8 cellular contexts compared by ENCODE assay signal in the genomic region with DNA sequence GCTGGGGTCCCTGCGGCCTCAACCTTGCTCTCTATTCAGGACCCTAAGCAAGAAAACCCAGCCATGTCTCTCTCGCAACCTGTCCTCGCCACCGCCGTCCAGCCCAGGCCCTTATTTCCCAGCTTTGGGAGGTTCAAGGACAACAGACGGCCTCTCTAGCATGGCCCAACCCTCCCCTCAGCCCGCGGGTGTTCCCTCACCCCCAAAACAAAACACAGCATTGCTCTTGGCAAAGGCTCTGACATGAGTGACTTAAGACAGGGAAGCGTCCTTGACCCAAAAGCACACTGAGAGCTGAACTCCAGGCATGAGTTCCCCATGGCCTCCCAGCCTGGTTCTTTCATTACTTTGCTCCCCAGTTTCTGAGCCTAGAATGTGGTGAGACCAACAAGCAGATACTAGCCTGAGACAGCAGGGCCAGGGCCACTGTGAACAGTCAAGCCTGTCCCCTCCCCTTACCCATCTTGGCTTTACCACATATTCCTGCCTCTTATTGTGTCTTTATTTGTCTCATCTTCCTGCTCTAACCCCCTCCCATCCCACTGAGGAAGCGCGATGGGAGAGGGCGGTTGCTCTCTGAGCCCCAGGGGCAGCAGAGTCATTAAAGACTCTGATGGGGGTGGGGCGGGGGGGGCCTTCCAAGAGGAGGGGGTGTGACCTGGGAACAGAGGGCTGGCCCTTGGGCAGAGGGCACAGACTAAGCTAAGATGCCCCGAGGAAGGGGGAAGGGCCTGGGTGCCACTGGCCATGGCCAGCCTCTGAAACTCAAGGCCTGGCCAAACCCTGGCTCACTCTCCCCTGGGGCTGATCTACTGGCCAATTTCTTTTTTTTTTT. TPM values are rescaled to one million over a fixed set of nuclear protein-coding genes. Genes with fewer than 3 reads are reported as not detected.
DNase-seq lines count a peak whose midpoint lies in the region; ATAC-seq and TF ChIP-seq lines count a peak whose summit lies in the region.

No MANE protein-coding gene starts in this region.

- CTCF ChIA-PET in mammary epithelial cell (lab: Charles Lee; ENCODE audit: low non-redundant PET): interaction anchor here (0.6 to 0.7 kb wide), 2 partner anchors 94 to 102 kb away, joined by 3 to 7 read pairs; no protein-coding TSS in a partner anchor

- dilution Hi-C loops in mammary epithelial cell (cut with HindIII; ENCODE audit: low sequenced_read_pairs): no loop called here

- H4K20me1 ChIP-seq in mammary epithelial cell (ENCODE audit: insufficient read depth, low read length): no peaks in the 10 kb centered on the region

- H3K4me2 ChIP-seq in mammary epithelial cell (ENCODE audit: insufficient read depth, low read depth, low read length): peak overlapping the region; percentile 56

- 45% methylated on average over 12 of the region's 14 CpGs for WGBS in mammary epithelial cell (ENCODE audit: low coverage, missing lambda C conversion rate)

- no peak for TF ChIP-seq CTCF in mammary epithelial cell (conservative IDR thresholded peaks at IDR 0.05 in 1 of 2, IDR thresholded peaks at IDR 0.05 in 1 of 2; ENCODE audit: extremely low read depth in 1 of 2, insufficient read depth in 1 of 2, low read depth in 1 of 2, low read length in 2 of 2)

- H3K27me3 ChIP-seq in mammary epithelial cell (ENCODE audit: insufficient read depth, low read length) (no peaks in the 10 kb centered on the region), muscle layer of duodenum (ENCODE audit: low read depth, low read length) (no peaks in the 10 kb centered on the region)

- peaks cover 8% of the 10 kb centered on the region for H3K36me3 ChIP-seq in mammary epithelial cell (ENCODE audit: insufficient read depth, low read length)
- peaks cover 0 to 7% of the 10 kb centered on the region in 2 donors for H3K36me3 ChIP-seq in muscle layer of duodenum (ENCODE audit: control insufficient read depth in 1 of 2, insufficient read depth in 2 of 2, low read length in 2 of 2)

- H2AFZ ChIP-seq in mammary epithelial cell (ENCODE audit: low read depth, low read length): no peak overlapping the region

- no peak overlapping the region for H3K9ac ChIP-seq in mammary epithelial cell (ENCODE audit: insufficient read depth, low read length)

- H3K4me1 ChIP-seq in mammary epithelial cell (ENCODE audit: insufficient read depth, low read length) (peaks cover 73% of the 10 kb centered on the region), muscle layer of duodenum (ENCODE audit: control insufficient read depth in 1 of 2, insufficient read depth in 2 of 2, low read length in 2 of 2) (peaks cover 34 to 79% of the 10 kb centered on the region in 2 donors)

- in situ Hi-C loops in mammary epithelial cell (cut with MboI; ENCODE audit: low sequenced_read_pairs in 2 of 2): loop anchor here in 1 of 2 donors (25.0 kb wide), 1 partner anchor 138 kb away; the partner anchor contains the start of gene RAI1

- ATAC-seq in GM19328 (IDR thresholded peaks at IDR 0.05; ENCODE audit: unreplicated experiment) (no peak), GM21786 (IDR thresholded peaks at IDR 0.05; ENCODE audit: unreplicated experiment) (no peak), GM19351 (IDR thresholded peaks at IDR 0.05; ENCODE audit: unreplicated experiment) (no peak)

- no peak overlapping the region for H3K4me3 ChIP-seq in mammary epithelial cell (replicated peaks in 1 of 3; ENCODE audit: insufficient read depth in 1 of 3, low read depth in 2 of 3, low read length in 3 of 3)
- no peak overlapping the region for H3K4me3 ChIP-seq in muscle layer of duodenum (ENCODE audit: low read depth in 1 of 2, low read length in 2 of 2)

- peak; percentile 15 for DNase-seq in AG08396 (ENCODE audit: low spot score)
- DNase-seq in LHCN-M2 (ENCODE audit: low read depth): peak; percentile 42
- no peak for DNase-seq in mammary epithelial cell
- no peak for DNase-seq in NCI-H187 (lab: John Stamatoyannopoulos, UW)

- peaks cover 93% of the 10 kb centered on the region for H3K79me2 ChIP-seq in mammary epithelial cell (ENCODE audit: insufficient read depth, low read length)

- H3K27ac ChIP-seq in mammary epithelial cell (ENCODE audit: insufficient read depth, low read depth, low read length) (peak overlapping the region; percentile 71), muscle layer of duodenum (ENCODE audit: low read length) (peak overlapping the region; percentile 86)

- intact Hi-C loops in mammary epithelial cell (cut with micrococcal nuclease): loop anchor here (1.0 kb wide), 1 partner anchor 11 kb away; the partner anchor contains the start of gene SREBF1

- no TSS peak for BruUV-seq in mammary epithelial cell (replicated peaks; lab: Mats Ljungman, UMichigan)

- H3K9me3 ChIP-seq in mammary epithelial cell (replicated peaks; ENCODE audit: insufficient read depth, low read length) (no peaks in the 10 kb centered on the region), muscle layer of duodenum (ENCODE audit: control insufficient read depth in 1 of 2, low read length in 2 of 2) (no peaks in the 10 kb centered on the region)

RNA-seq across cellular contexts. Expression of gene SREBF1, which starts 11.8 kb away (rescaled TPM):
- total RNA-seq in LHCN-M2 (2014; rRNA removed) (34.4 and 53.0 TPM in 2 replicates), mammary epithelial cell (100 to 1,000 TPM; 109 to 173 TPM)
- 11.9 TPM for polyA plus RNA-seq in LHCN-M2 (2012)
- 71.5 TPM for polyA plus RNA-seq in mammary epithelial cell
- polyA minus RNA-seq in mammary epithelial cell: 152 TPM

Comparison
In these comparisons a context has a peak if more than half of its experiments do, and no peak if none do; other contexts are left out.
1. DNase-seq: peak in AG08396 (single experiment) and LHCN-M2 (single experiment); none in mammary epithelial cell (single experiment) and NCI-H187 (0 of 2).